In the genomic region with DNA sequence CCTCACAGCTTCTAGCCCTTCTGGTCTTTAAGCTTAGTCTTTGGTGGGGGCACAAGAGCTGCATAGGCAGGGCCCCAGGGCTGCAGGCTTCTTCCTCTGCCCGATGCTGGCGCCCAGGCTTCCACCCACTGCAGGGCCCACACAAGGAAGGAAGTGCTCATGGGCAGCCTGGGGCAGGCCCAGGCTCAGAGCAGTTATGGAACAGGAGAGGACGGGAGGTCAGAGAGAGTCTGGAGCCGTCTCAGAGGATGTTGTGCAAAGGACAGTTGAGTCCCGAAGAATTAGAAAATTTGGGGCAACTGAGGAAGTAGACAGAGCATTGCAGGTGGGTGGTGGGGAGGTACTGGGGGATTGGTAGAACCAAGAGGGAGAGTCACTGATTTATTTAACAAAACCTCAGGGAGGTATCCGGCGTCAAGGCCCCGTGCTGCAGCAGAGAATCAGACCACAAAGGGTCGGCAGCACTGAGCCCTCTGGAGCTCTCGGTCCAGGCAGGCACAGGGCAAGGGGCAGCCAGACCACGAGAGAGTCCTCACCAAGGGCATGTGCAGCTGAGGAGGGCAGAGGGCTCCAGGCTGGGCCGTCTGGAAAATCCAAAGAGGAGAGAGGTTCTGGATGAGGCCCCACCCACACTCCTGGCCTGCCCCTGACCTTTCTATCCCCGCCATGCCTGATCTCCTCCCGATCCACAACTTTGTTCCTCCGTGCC, we compare ENCODE assay signal across 20 cellular contexts.
DNase-seq lines count a peak whose midpoint lies in the region; ATAC-seq and TF ChIP-seq lines count a peak whose summit lies in the region.
"Had no signal": no experiment of that assay in that cellular context is flagged by ENCODE, and none has a peak within 500 bp of the region (broad histone marks: within the 10 kb centered on the region; RNA-seq: fewer than 3 reads in every experiment).

No MANE protein-coding gene starts in this region.

- peaks cover 11% of the 10 kb centered on the region for H3K9me3 ChIP-seq in mammary epithelial cell (replicated peaks; ENCODE audit: insufficient read depth, low read length)
- no peaks in the 10 kb centered on the region for H3K9me3 ChIP-seq in WERI-Rb-1 (ENCODE audit: severe bottlenecking)
- no peaks in the 10 kb centered on the region for H3K9me3 ChIP-seq in osteoblast (ENCODE audit: low read depth, low read length)
- no peaks in the 10 kb centered on the region for H3K9me3 ChIP-seq in adrenal gland (replicated peaks in 1 of 3)
- H3K9me3 ChIP-seq: BE2C had no signal

- no peaks in the 10 kb centered on the region for H3K27me3 Mint-ChIP-seq in MCF 10A (ENCODE audit: insufficient read depth, unreplicated experiment)

- intact Hi-C loops in MCF 10A (cut with micrococcal nuclease) (no loop called here), mammary epithelial cell (cut with micrococcal nuclease) (loop anchor here (5.0 kb wide), 2 partner anchors 38 to 73 kb away; no protein-coding TSS in a partner anchor), adrenal gland (cut with DNase I) (no loop called here)

- POLR2A ChIA-PET in MCF 10A (lab: Yijun Ruan, JAX): interaction anchor here (0.6 kb wide), 1 partner anchor 568 kb away, joined by 4 read pairs; no protein-coding TSS in a partner anchor

- no peaks in the 10 kb centered on the region for H3K27me3 ChIP-seq in mammary epithelial cell (ENCODE audit: insufficient read depth, low read length)
- H3K27me3 ChIP-seq in WERI-Rb-1 (ENCODE audit: insufficient read depth, low read depth, severe bottlenecking): no peaks in the 10 kb centered on the region
- no peaks in the 10 kb centered on the region for H3K27me3 ChIP-seq in osteoblast (ENCODE audit: insufficient read depth, low read length)
- no peaks in the 10 kb centered on the region for H3K27me3 ChIP-seq in adrenal gland
- H3K27me3 ChIP-seq: BE2C had no signal

- WGBS in mammary epithelial cell (ENCODE audit: low coverage, missing lambda C conversion rate): 72% methylated on average over 5 of the region's 15 CpGs
- WGBS in adrenal gland, 4 donors: 71 to 78% (median 74%) methylated on average over 13 to 15 of the region's 15 CpGs

- no peak overlapping the region for H3K4me3 Mint-ChIP-seq in MCF 10A (ENCODE audit: unreplicated experiment)
- H3K4me3 Mint-ChIP-seq: CD8-positive, alpha-beta T cell had no signal

- peaks cover 35% of the 10 kb centered on the region for H3K4me1 Mint-ChIP-seq in MCF 10A (ENCODE audit: insufficient read depth, unreplicated experiment)

- BruUV-seq in MCF 10A (replicated peaks; lab: Mats Ljungman, UMichigan): no TSS peak
- BruUV-seq in mammary epithelial cell (replicated peaks; lab: Mats Ljungman, UMichigan): no TSS peak

- no peaks in the 10 kb centered on the region for H3K79me2 ChIP-seq in mammary epithelial cell (ENCODE audit: insufficient read depth, low read length)
- no peaks in the 10 kb centered on the region for H3K79me2 ChIP-seq in osteoblast (ENCODE audit: insufficient read depth, low read length)

- no peak for TF ChIP-seq CTCF in MCF 10A (IDR thresholded peaks at IDR 0.05; ENCODE audit: unreplicated experiment)
- no peak for TF ChIP-seq CTCF in mammary epithelial cell (conservative IDR thresholded peaks at IDR 0.05 in 1 of 2, IDR thresholded peaks at IDR 0.05 in 1 of 2; ENCODE audit: extremely low read depth in 1 of 2, insufficient read depth in 1 of 2, low read depth in 1 of 2, low read length in 2 of 2)
- TF ChIP-seq CTCF in WERI-Rb-1 (IDR thresholded peaks at IDR 0.05; ENCODE audit: low read depth, low read length): no peak
- no peak for TF ChIP-seq CTCF in osteoblast (IDR thresholded peaks at IDR 0.05; ENCODE audit: extremely low read depth, low read depth, low read length)
- TF ChIP-seq CTCF in adrenal gland (IDR thresholded peaks at IDR 0.05): no peak

- H3K36me3 Mint-ChIP-seq in MCF 10A (ENCODE audit: insufficient read depth, unreplicated experiment): no peaks in the 10 kb centered on the region
- H3K36me3 Mint-ChIP-seq: CD8-positive, alpha-beta T cell had no signal

- no peak overlapping the region for H3K9ac ChIP-seq in mammary epithelial cell (ENCODE audit: insufficient read depth, low read length)
- H3K9ac ChIP-seq: GM23248 had no signal

- ATAC-seq in GM19023 (IDR thresholded peaks at IDR 0.05; ENCODE audit: unreplicated experiment): no peak
- ATAC-seq in GM18498 (IDR thresholded peaks at IDR 0.05; ENCODE audit: unreplicated experiment): no peak
- ATAC-seq: CD8-positive, alpha-beta T cell; GM12878 had no signal

- H3K4me1 ChIP-seq in mammary epithelial cell (ENCODE audit: insufficient read depth, low read length) (peaks cover 13% of the 10 kb centered on the region), osteoblast (ENCODE audit: insufficient read depth, low read length) (peaks cover 6% of the 10 kb centered on the region), adrenal gland (replicated peaks in 1 of 2) (no peaks in the 10 kb centered on the region)
- H3K4me1 ChIP-seq: BE2C had no signal

- no peak for TF ChIP-seq POLR2A in adrenal gland (IDR thresholded peaks at IDR 0.05)

- in situ Hi-C loops in mammary epithelial cell (cut with MboI; ENCODE audit: low sequenced_read_pairs in 2 of 2): no loop called here

- DNase-seq in MCF 10A (ENCODE audit: unreplicated experiment) (no peak), mammary epithelial cell (no peak), WERI-Rb-1 (peak; percentile 24), osteoblast (ENCODE audit: insufficient read length, low spot score, missing footprints) (peak; percentile 60), T-helper 9 cell (no peak), adrenal gland (no peak)
- DNase-seq: 8988T; BE2C; CD8-positive, alpha-beta T cell; GDM1; GM23248; IMR-90; Karpas-422; MM.1S; NCI-H1694; NCI-H2227 treated with DMSO at 0.1 percent for 48 hours; NCI-H524 treated with DMSO at 0.1 percent for 48 hours had no signal

- no peaks in the 10 kb centered on the region for H4K20me1 ChIP-seq in mammary epithelial cell (ENCODE audit: insufficient read depth, low read length)
- H4K20me1 ChIP-seq in osteoblast (ENCODE audit: insufficient read depth, low read length): no peaks in the 10 kb centered on the region

- H2AFZ ChIP-seq in mammary epithelial cell (ENCODE audit: low read depth, low read length): no peak overlapping the region
- no peak overlapping the region for H2AFZ ChIP-seq in osteoblast (ENCODE audit: low read length)
- H2AFZ ChIP-seq: GM23248 had no signal

- CTCF ChIA-PET in MCF 10A (lab: Yijun Ruan, JAX): interaction anchor here (0.5 to 1.1 kb wide), 3 partner anchors 10 to 42 kb away, joined by 3 to 5 read pairs (median 3); no protein-coding TSS in a partner anchor
- CTCF ChIA-PET in mammary epithelial cell (lab: Charles Lee; ENCODE audit: low non-redundant PET): no interaction called here

- no peak overlapping the region for H3K4me3 ChIP-seq in mammary epithelial cell (replicated peaks in 1 of 3; ENCODE audit: insufficient read depth in 1 of 3, low read depth in 2 of 3, low read length in 3 of 3)
- no peak overlapping the region for H3K4me3 ChIP-seq in WERI-Rb-1 (ENCODE audit: low read depth, low read length)
- H3K4me3 ChIP-seq in osteoblast (ENCODE audit: insufficient read depth, low read length): no peak overlapping the region
- H3K4me3 ChIP-seq in adrenal gland: no peak overlapping the region
- H3K4me3 ChIP-seq: GM12878, GM23248 had no signal

- dilution Hi-C loops in mammary epithelial cell (cut with HindIII; ENCODE audit: low sequenced_read_pairs): no loop called here

- peaks cover 8% of the 10 kb centered on the region for H3K9me3 Mint-ChIP-seq in MCF 10A (ENCODE audit: unreplicated experiment)
- H3K9me3 Mint-ChIP-seq: CD8-positive, alpha-beta T cell had no signal

- H3K36me3 ChIP-seq in mammary epithelial cell (ENCODE audit: insufficient read depth, low read length) (no peaks in the 10 kb centered on the region), WERI-Rb-1 (no peaks in the 10 kb centered on the region), osteoblast (ENCODE audit: insufficient read depth, low read length) (no peaks in the 10 kb centered on the region), adrenal gland (replicated peaks in 1 of 2) (no peaks in the 10 kb centered on the region)
- H3K36me3 ChIP-seq: BE2C had no signal

- H3K4me2 ChIP-seq in mammary epithelial cell (ENCODE audit: insufficient read depth, low read depth, low read length) (no peak overlapping the region), osteoblast (ENCODE audit: insufficient read depth, low read length) (no peak overlapping the region)

- H3K27ac Mint-ChIP-seq in MCF 10A (ENCODE audit: low read depth, unreplicated experiment): peak overlapping the region; percentile 55
- H3K27ac Mint-ChIP-seq: CD8-positive, alpha-beta T cell had no signal

- H3K27ac ChIP-seq in mammary epithelial cell (ENCODE audit: insufficient read depth, low read depth, low read length): no peak overlapping the region
- H3K27ac ChIP-seq in WERI-Rb-1: no peak overlapping the region
- no peak overlapping the region for H3K27ac ChIP-seq in osteoblast (ENCODE audit: low read depth, low read length)
- no peak overlapping the region for H3K27ac ChIP-seq in adrenal gland
- H3K27ac ChIP-seq: GM23248 had no signal

Comparison
In these comparisons a context has a peak if more than half of its experiments do, and no peak if none do; other contexts are left out.
1. DNase-seq: peak in WERI-Rb-1 (single experiment) and osteoblast (single experiment); none in MCF 10A (single experiment), mammary epithelial cell (single experiment), T-helper 9 cell (single experiment) and adrenal gland (0 of 7).